ENCODE assay signal across 23 cellular contexts in the genomic region with DNA sequence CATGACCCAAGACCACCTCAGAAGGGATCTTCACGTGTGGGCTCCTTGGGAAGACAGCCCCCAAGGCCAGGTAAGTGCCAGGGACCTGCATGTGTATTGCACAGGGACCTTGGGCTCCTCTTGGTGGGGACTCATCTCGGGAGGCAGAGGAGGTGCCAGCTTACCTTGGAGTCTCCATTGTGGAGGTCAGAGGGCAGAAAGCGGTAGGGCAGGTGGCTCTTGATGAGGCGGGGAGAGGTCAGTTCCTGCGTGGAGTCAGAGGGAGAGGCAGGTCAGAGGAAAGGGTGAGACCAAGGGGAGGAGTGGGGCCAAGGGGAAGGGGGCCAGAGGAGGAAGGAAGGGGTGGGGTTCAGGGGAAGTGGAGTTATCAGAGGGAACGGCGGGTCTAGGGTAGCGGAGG. TPM values are rescaled to one million over a fixed set of nuclear protein-coding genes. Genes with fewer than 3 reads are reported as not detected.
A peak's percentile ranks its signal among the peaks of the same experiment; 100 is the strongest.
DNase-seq lines count a peak whose midpoint lies in the region; ATAC-seq and TF ChIP-seq lines count a peak whose summit lies in the region.
"Had no signal": no experiment of that assay in that cellular context is flagged by ENCODE, and none has a peak within 500 bp of the region (broad histone marks: within the 10 kb centered on the region; RNA-seq: fewer than 3 reads in every experiment).

No MANE protein-coding gene starts in this region.

- no peak overlapping the region for H2AK5ac ChIP-seq in H9 (ENCODE audit: insufficient read length, low read length)

- no peak overlapping the region for H2BK15ac ChIP-seq in H9 (ENCODE audit: low read depth, low read length)

- H3K4me1 ChIP-seq in H9 (ENCODE audit: insufficient read depth, low read length) (no peaks in the 10 kb centered on the region), neural progenitor cell (no peaks in the 10 kb centered on the region), breast epithelium (no peaks in the 10 kb centered on the region)
- H3K4me1 ChIP-seq: A549 had no signal

- no peaks in the 10 kb centered on the region for H3F3A ChIP-seq in neural progenitor cell (ENCODE audit: low read depth)

- no peak for ATAC-seq in HG03469 (IDR thresholded peaks at IDR 0.05; ENCODE audit: unreplicated experiment)
- ATAC-seq: A549, HCT116 had no signal

- H3K36me3 ChIP-seq in neural progenitor cell (no peaks in the 10 kb centered on the region), breast epithelium (no peaks in the 10 kb centered on the region)
- H3K36me3 ChIP-seq: BE2C had no signal

- H4K8ac ChIP-seq in H9 (replicated peaks; ENCODE audit: insufficient read length, low read depth, low read length): no peak overlapping the region

- H3K4me2 ChIP-seq in H9 (ENCODE audit: insufficient read depth, insufficient read length, low read length) (no peak overlapping the region), neural progenitor cell (no peak overlapping the region)
- H3K4me2 ChIP-seq: A549 had no signal

- no peak overlapping the region for H3K9ac ChIP-seq in H9 (ENCODE audit: extremely low read depth, insufficient read length, low read length)
- no peak overlapping the region for H3K9ac ChIP-seq in neural progenitor cell
- H3K9ac ChIP-seq: GM23248 had no signal

- TF ChIP-seq POLR2A in breast epithelium (IDR thresholded peaks at IDR 0.05): no peak

- H2AFZ ChIP-seq in H9 (ENCODE audit: low read length) (no peak overlapping the region), neural progenitor cell (replicated peaks) (no peak overlapping the region)
- H2AFZ ChIP-seq: GM23248 had no signal

- intact Hi-C loops in breast epithelium (cut with DNase I; ENCODE audit: low total_unique reads): no loop called here

- no peak overlapping the region for H3K23ac ChIP-seq in H9 (ENCODE audit: insufficient read length, low read depth, low read length)

- no peak overlapping the region for H2BK12ac ChIP-seq in H9 (ENCODE audit: insufficient read length, low read depth, low read length)

- no peaks in the 10 kb centered on the region for H3K9me3 Mint-ChIP-seq in H9
- H3K9me3 Mint-ChIP-seq in endothelial cell (ENCODE audit: unreplicated experiment): no peaks in the 10 kb centered on the region
- H3K9me3 Mint-ChIP-seq in neural progenitor cell: no peaks in the 10 kb centered on the region
- H3K9me3 Mint-ChIP-seq: CD4-positive, alpha-beta memory T cell had no signal

- H2BK120ac ChIP-seq in H9 (ENCODE audit: low read depth, low read length, poor library complexity, severe bottlenecking): no peak overlapping the region

- peaks cover 9 to 30% (median 28%) of the 10 kb centered on the region in 3 experiments; a peak in 6 of 7 replicates for H3K36me3 Mint-ChIP-seq in H9 (ENCODE audit: insufficient read depth in 1 of 3, low read depth in 3 of 3)
- peaks cover 11% of the 10 kb centered on the region for H3K36me3 Mint-ChIP-seq in endothelial cell (ENCODE audit: low read depth, unreplicated experiment)
- no peaks in the 10 kb centered on the region for H3K36me3 Mint-ChIP-seq in neural progenitor cell
- H3K36me3 Mint-ChIP-seq: CD4-positive, alpha-beta memory T cell had no signal

- H3K4me3 Mint-ChIP-seq in H9 (no peak overlapping the region; a peak in 1 of 5 replicates), endothelial cell (ENCODE audit: unreplicated experiment) (no peak overlapping the region), neural progenitor cell (peak overlapping the region; percentile 30)
- H3K4me3 Mint-ChIP-seq: CD4-positive, alpha-beta memory T cell had no signal

- no peaks in the 10 kb centered on the region for H3K23me2 ChIP-seq in H9 (ENCODE audit: insufficient read length, low read depth, low read length, poor library complexity, severe bottlenecking)

- DNase-seq in H9 (no peak), endothelial cell (ENCODE audit: low spot score) (no peak), neural progenitor cell (ENCODE audit: low spot score) (no peak), breast epithelium (ENCODE audit: low spot score in 2 of 2) (no peak), NCI-H2227 (lab: John Stamatoyannopoulos, UW; ENCODE audit: unreplicated experiment) (no peak)
- DNase-seq: 8988T; ACHN; AML-193; BE2C; C1 segment of cervical spinal cord; Calu3; CD4-positive, alpha-beta memory T cell; COR-L47; DMS53; DMS79 treated with DMSO at 0.1 percent for 48 hours; GF-D8; GM23248; H7 had no signal

- H3K27me3 ChIP-seq in H9 (ENCODE audit: insufficient read depth, low read length) (no peaks in the 10 kb centered on the region), neural progenitor cell (no peaks in the 10 kb centered on the region), breast epithelium (no peaks in the 10 kb centered on the region)
- H3K27me3 ChIP-seq: BE2C had no signal

- peaks cover 4% of the 10 kb centered on the region for H3K79me1 ChIP-seq in H9 (ENCODE audit: insufficient read depth, low read depth, low read length, poor library complexity, severe bottlenecking)

- H4K5ac ChIP-seq in H9 (ENCODE audit: insufficient read length, low read depth, low read length): no peak overlapping the region

- TF ChIP-seq CTCF in H9 (conservative IDR thresholded peaks at IDR 0.05) (no peak), endothelial cell (IDR thresholded peaks at IDR 0.05; ENCODE audit: unreplicated experiment) (no peak), neural progenitor cell (IDR thresholded peaks at IDR 0.05) (no peak), breast epithelium (IDR thresholded peaks at IDR 0.05) (no peak)

- WGBS in H9 (ENCODE audit: extremely low coverage, insufficient read length, low lambda C conversion rate): no CpG with 5 or more reads among the region's 8 CpGs

- H3T11ph ChIP-seq in H9 (ENCODE audit: low read length): no peak overlapping the region

- no peak overlapping the region for H3K4ac ChIP-seq in H9 (ENCODE audit: low read depth, low read length)

- H4K20me1 ChIP-seq in H9 (ENCODE audit: control insufficient read depth, insufficient read depth, insufficient read length) (no peaks in the 10 kb centered on the region), neural progenitor cell (ENCODE audit: low read depth) (peaks cover 36% of the 10 kb centered on the region)

- H3K9me3 ChIP-seq in H9 (ENCODE audit: control insufficient read depth, low read depth, low read length) (no peaks in the 10 kb centered on the region), neural progenitor cell (ENCODE audit: low read depth) (no peaks in the 10 kb centered on the region), breast epithelium (no peaks in the 10 kb centered on the region)
- H3K9me3 ChIP-seq: A549, BE2C had no signal

- H3K27ac ChIP-seq in H9 (ENCODE audit: insufficient read length, low read depth, low read length): no peak overlapping the region
- H3K27ac ChIP-seq in neural progenitor cell: no peak overlapping the region
- no peak overlapping the region for H3K27ac ChIP-seq in breast epithelium
- H3K27ac ChIP-seq: A549, GM23248 had no signal

- no peak overlapping the region; the same call in 1 of the 2 replicates for H3K14ac ChIP-seq in H9 (ENCODE audit: insufficient read depth, low read length)

- H3K27me3 Mint-ChIP-seq in H9 (ENCODE audit: low read depth) (peaks cover 2% of the 10 kb centered on the region; the same call in 1 of the 2 replicates), endothelial cell (ENCODE audit: unreplicated experiment) (peaks cover 4% of the 10 kb centered on the region), neural progenitor cell (ENCODE audit: insufficient read depth, low read depth) (peaks cover 3% of the 10 kb centered on the region)

- H3K4me1 Mint-ChIP-seq in H9: peaks cover 0 to 4% of the 10 kb centered on the region in 2 experiments; a peak in 2 of 4 replicates
- H3K4me1 Mint-ChIP-seq in endothelial cell (ENCODE audit: unreplicated experiment): peaks cover 25% of the 10 kb centered on the region
- peaks cover 6% of the 10 kb centered on the region for H3K4me1 Mint-ChIP-seq in neural progenitor cell
- H3K4me1 Mint-ChIP-seq: CD4-positive, alpha-beta memory T cell had no signal

- H3K79me2 ChIP-seq in H9 (ENCODE audit: insufficient read depth, low read length): peaks cover 2% of the 10 kb centered on the region; the same call in 1 of the 2 replicates
- peaks cover 13% of the 10 kb centered on the region for H3K79me2 ChIP-seq in neural progenitor cell (ENCODE audit: low read depth)

- no peak overlapping the region for H4K91ac ChIP-seq in H9 (ENCODE audit: insufficient read length, low read depth, low read length)

- H2BK5ac ChIP-seq in H9 (ENCODE audit: insufficient read length, low read length): no peak overlapping the region

- H3K27ac Mint-ChIP-seq in H9 (peak overlapping the region; percentile 42 to 83 (median 77); a peak in 5 of 7 replicates), endothelial cell (ENCODE audit: unreplicated experiment) (peak overlapping the region; percentile 52), neural progenitor cell (no peak overlapping the region)
- H3K27ac Mint-ChIP-seq: CD4-positive, alpha-beta memory T cell had no signal

- H3K18ac ChIP-seq in H9 (ENCODE audit: insufficient read length, low read depth, low read length): no peak overlapping the region

- no peak overlapping the region for H3K4me3 ChIP-seq in neural progenitor cell
- H3K4me3 ChIP-seq in breast epithelium: no peak overlapping the region
- H3K4me3 ChIP-seq: A549, GM23248 had no signal

- no peak overlapping the region for H3K56ac ChIP-seq in H9 (ENCODE audit: insufficient read length, low read depth, low read length)

- no peak overlapping the region for H2BK20ac ChIP-seq in H9 (ENCODE audit: low read depth, low read length, poor library complexity, severe bottlenecking)

RNA-seq across cellular contexts. Expression of a gene that starts 22.5 kb away (rescaled TPM):
- total RNA-seq in H9 (2021) (15.0 and 16.2 TPM in 2 replicates), endothelial cell (ENCODE audit: unreplicated experiment) (16.5 TPM), neural progenitor cell (ENCODE audit: low replicate concordance) (14.2 and 15.7 TPM in 2 replicates), breast epithelium (1 to 10 TPM in 1 of 3 donors, under 1 TPM in 1, not detected in 1; 0.98 to 2.9 TPM)
- total RNA-seq: CD4-positive, alpha-beta memory T cell; GM23248 had no signal

RNA-seq across cellular contexts. Expression of a gene that starts 27.7 kb away (rescaled TPM):
- 0.20 and 0.31 TPM in 2 replicates for total RNA-seq in H9 (2021)
- total RNA-seq in endothelial cell (ENCODE audit: unreplicated experiment): 0.69 TPM
- total RNA-seq in neural progenitor cell (ENCODE audit: low replicate concordance): 2.2 and 4.9 TPM in 2 replicates
- total RNA-seq in breast epithelium: 1 to 10 TPM; 3.0 to 9.8 (median 5.9) TPM

RNA-seq across cellular contexts. Expression of a gene that starts 52.0 kb away (rescaled TPM):
- 5.2 and 5.5 TPM in 2 replicates for total RNA-seq in H9 (2021)
- not detected for total RNA-seq in endothelial cell (ENCODE audit: unreplicated experiment)
- total RNA-seq in neural progenitor cell (ENCODE audit: low replicate concordance): 0.11 and 0.22 TPM in 2 replicates
- total RNA-seq in breast epithelium: not detected
- total RNA-seq: Calu3; CD4-positive, alpha-beta memory T cell; Daoy; G401; GM23248 had no signal
